ENCODE assay signal across 8 cellular contexts in genomic region chr9:132670359-132670815, GRCh38. TPM values are rescaled to one million over a fixed set of nuclear protein-coding genes. Genes with fewer than 3 reads are reported as not detected.
DNase-seq lines count a peak whose midpoint lies in the region; ATAC-seq and TF ChIP-seq lines count a peak whose summit lies in the region.

Gene GTF3C4 (plus strand): TSS chr9:132670464. CDS start chr9:132670599, 135 bp downstream.

- ATAC-seq in HG03159 (IDR thresholded peaks at IDR 0.05; ENCODE audit: unreplicated experiment) = peak; percentile 50

- in situ Hi-C loops in GM18951 (cut with MboI; ENCODE audit: low sequenced_read_pairs, unreplicated experiment) = no loop called here

- peak within 1 kb of the TSS; percentile 99 for H3K27ac ChIP-seq in AG04450 (ENCODE audit: low read depth, low read length)

- peaks cover 1% of the 10 kb centered on the region for H3K36me3 Mint-ChIP-seq in mesothelial cell of epicardium

- no peaks in the 10 kb centered on the region for H3K36me3 ChIP-seq in endocrine pancreas (ENCODE audit: control insufficient read depth, insufficient read depth, low read length)

- peak within 1 kb of the TSS; percentile 91 for H3K4me3 Mint-ChIP-seq in mesothelial cell of epicardium

- H3K4me3 ChIP-seq in AG04450 (ENCODE audit: low read depth, low read length) (peak within 1 kb of the TSS; percentile 96), endocrine pancreas (ENCODE audit: control insufficient read depth, insufficient read depth, low read length) (peak within 1 kb of the TSS; percentile 86)

- no peak for TF ChIP-seq CTCF in AG04450 (IDR thresholded peaks at IDR 0.05; ENCODE audit: low read depth, low read length)
- TF ChIP-seq CTCF in mesothelial cell of epicardium (IDR thresholded peaks at IDR 0.05; ENCODE audit: unreplicated experiment) = no peak

- H3K4me1 Mint-ChIP-seq in mesothelial cell of epicardium = peaks cover 38% of the 10 kb centered on the region

- CTCF ChIA-PET in AG04450 (lab: Charles Lee) = interaction anchor here (1.0 to 2.0 kb wide), 2 partner anchors 16 to 19 kb away, joined by 4 to 9 read pairs; no protein-coding TSS in a partner anchor
- CTCF ChIA-PET in activated CD8-positive, alpha-beta memory T cell treated with anti-CD3 and anti-CD28 coated beads for 36 hours (lab: Charles Lee) = interaction anchor here (0.6 to 1.4 kb wide), 9 partner anchors 14 to 1504 kb away, joined by 3 to 6 read pairs (median 3); partner anchors contain the start of genes CFAP77 and SETX

- H3K4me1 ChIP-seq in endocrine pancreas (ENCODE audit: control insufficient read depth, insufficient read depth, low read length) = peaks cover 18% of the 10 kb centered on the region

- H3K9ac ChIP-seq in endocrine pancreas (ENCODE audit: control insufficient read depth, insufficient read depth, low read length) = peak within 1 kb of the TSS; percentile 90

- no peaks in the 10 kb centered on the region; the same call in 1 of the 2 replicates for H3K9me3 ChIP-seq in AG04450 (ENCODE audit: control insufficient read depth, insufficient read depth, low read length)
- no peaks in the 10 kb centered on the region for H3K9me3 ChIP-seq in endocrine pancreas (ENCODE audit: control insufficient read depth, low read length)

- peak within 1 kb of the TSS; percentile 95 for H3K27ac Mint-ChIP-seq in mesothelial cell of epicardium

- DNase-seq in AG04450 (ENCODE audit: low read depth, low spot score) (peak; percentile 42), NCI-H774 (lab: John Stamatoyannopoulos, UW) (peak; percentile 86), mesothelial cell of epicardium (ENCODE audit: low spot score in 2 of 2, unreplicated experiment in 2 of 2) (peak; percentile 82 to 92)
- DNase-seq in stimulated activated CD8-positive, alpha-beta memory T cell treated with anti-CD3 and anti-CD28 coated beads, Interleukin-15, amount 100 ng/mL, for 48 hours (ENCODE audit: low read depth in 2 of 2) = peak; percentile 75 to 78

- H3K9me3 Mint-ChIP-seq in mesothelial cell of epicardium = no peaks in the 10 kb centered on the region

- TF ChIP-seq POLR2A in GM18951 (IDR thresholded peaks at IDR 0.05; ENCODE audit: extremely low read depth, insufficient read depth, insufficient read length) = peak; percentile 21

- H3K27me3 Mint-ChIP-seq in mesothelial cell of epicardium (ENCODE audit: low read depth) = no peaks in the 10 kb centered on the region

- H3K27me3 ChIP-seq in AG04450 (ENCODE audit: control insufficient read depth, insufficient read depth, low read length) (no peaks in the 10 kb centered on the region), endocrine pancreas (ENCODE audit: control insufficient read depth, insufficient read depth, low read length) (no peaks in the 10 kb centered on the region)

- POLR2A ChIA-PET in AG04450 (lab: Yijun Ruan, JAX) = interaction anchor here (0.6 to 1.8 kb wide), 9 partner anchors 15 to 238 kb away, joined by 3 to 11 read pairs (median 4); no protein-coding TSS in a partner anchor
- POLR2A ChIA-PET in activated CD8-positive, alpha-beta memory T cell treated with anti-CD3 and anti-CD28 coated beads for 36 hours (lab: Charles Lee) = interaction anchor here (0.5 to 1.3 kb wide), 4 partner anchors 8 to 99 kb away, joined by 3 to 6 read pairs (median 4); no protein-coding TSS in a partner anchor

RNA-seq across cellular contexts. Expression of gene GTF3C4, which starts in this region (rescaled TPM):
- 6.9 and 7.7 TPM in 2 replicates for polyA plus RNA-seq in AG04450 (2011; rRNA removed)
- polyA minus RNA-seq in AG04450 (2011; rRNA and poly(A)+ RNA removed) = 9.3 and 11.3 TPM in 2 replicates
- total RNA-seq in activated CD8-positive, alpha-beta memory T cell treated with anti-CD3 and anti-CD28 coated beads for 36 hours = 10 to 100 TPM; 21.0 to 21.3 TPM
- 26.6 to 27.9 TPM (median 27.0 TPM) in 3 replicates for total RNA-seq in mesothelial cell of epicardium

Comparison
In these comparisons a context has a peak if more than half of its experiments do, and no peak if none do; other contexts are left out.
1. Peak in every context shown above with its lines: DNase-seq, ATAC-seq, H3K4me3 ChIP-seq and H3K27ac ChIP-seq.